In the genomic region with DNA sequence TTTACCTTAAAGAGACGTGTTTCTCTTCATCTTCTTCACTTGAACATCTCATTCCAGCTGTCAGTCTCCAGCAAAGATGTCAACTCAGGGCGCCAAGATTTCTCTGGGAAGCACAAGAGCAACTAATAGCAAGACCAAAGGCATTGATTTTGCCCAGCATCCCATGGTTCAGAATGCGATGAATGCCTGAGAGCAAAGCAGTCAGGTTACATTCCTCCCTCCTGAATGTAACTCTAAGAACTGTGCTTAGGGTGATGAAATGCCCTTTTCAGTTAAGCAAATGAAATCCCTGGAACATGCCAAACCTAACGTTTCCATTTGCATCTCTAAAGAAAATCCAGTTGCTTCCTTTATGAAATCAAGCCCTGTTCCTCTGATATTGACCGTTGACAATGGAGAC, we compare ENCODE assay signal across 22 cellular contexts.
DNase-seq lines count a peak whose midpoint lies in the region; ATAC-seq and TF ChIP-seq lines count a peak whose summit lies in the region.
"Had no signal": no experiment of that assay in that cellular context is flagged by ENCODE, and none has a peak within 500 bp of the region (broad histone marks: within the 10 kb centered on the region; RNA-seq: fewer than 3 reads in every experiment).

No MANE protein-coding gene starts in this region.

- H3K36me3 ChIP-seq in mammary epithelial cell (ENCODE audit: insufficient read depth, low read length) (no peaks in the 10 kb centered on the region), gastroesophageal sphincter (no peaks in the 10 kb centered on the region), lower lobe of right lung (no peaks in the 10 kb centered on the region), upper lobe of right lung (no peaks in the 10 kb centered on the region)
- H3K36me3 ChIP-seq: BLaER1, HAP-1 had no signal

- H3K4me1 ChIP-seq in mammary epithelial cell (ENCODE audit: insufficient read depth, low read length), result no peaks in the 10 kb centered on the region
- H3K4me1 ChIP-seq in gastroesophageal sphincter, result peaks cover 4 to 69% (median 8%) of the 10 kb centered on the region in 3 donors
- peaks cover 14% of the 10 kb centered on the region for H3K4me1 ChIP-seq in lower lobe of right lung
- peaks cover under 1% of the 10 kb centered on the region for H3K4me1 ChIP-seq in upper lobe of right lung
- H3K4me1 ChIP-seq: HAP-1 had no signal

- peaks cover 10% of the 10 kb centered on the region for H3K9me3 Mint-ChIP-seq in MCF 10A (ENCODE audit: unreplicated experiment)
- H3K9me3 Mint-ChIP-seq: CD8-positive, alpha-beta T cell had no signal

- intact Hi-C loops in mammary epithelial cell (cut with micrococcal nuclease) (no loop called here), MCF 10A (cut with micrococcal nuclease) (no loop called here), lower lobe of right lung (cut with DNase I) (no loop called here), upper lobe of right lung (cut with DNase I) (no loop called here)

- H3K4me3 ChIP-seq in mammary epithelial cell (replicated peaks in 1 of 3; ENCODE audit: insufficient read depth in 1 of 3, low read depth in 2 of 3, low read length in 3 of 3), result no peak overlapping the region
- no peak overlapping the region for H3K4me3 ChIP-seq in gastroesophageal sphincter
- no peak overlapping the region for H3K4me3 ChIP-seq in lower lobe of right lung
- no peak overlapping the region for H3K4me3 ChIP-seq in upper lobe of right lung
- H3K4me3 ChIP-seq: BLaER1, GM12878, HAP-1, K562, SK-N-MC had no signal

- H3K9me3 ChIP-seq in mammary epithelial cell (replicated peaks; ENCODE audit: insufficient read depth, low read length) (no peaks in the 10 kb centered on the region), gastroesophageal sphincter (no peaks in the 10 kb centered on the region), lower lobe of right lung (no peaks in the 10 kb centered on the region), upper lobe of right lung (no peaks in the 10 kb centered on the region)
- H3K9me3 ChIP-seq: BLaER1, HAP-1 had no signal

- peak; percentile 49 for DNase-seq in mammary epithelial cell
- DNase-seq in MCF 10A (ENCODE audit: unreplicated experiment), result no peak
- no peak for DNase-seq in lower lobe of right lung
- no peak for DNase-seq in upper lobe of right lung
- no peak for DNase-seq in NCI-H446 treated with DMSO at 0.1 percent for 48 hours (lab: John Stamatoyannopoulos, UW)
- no peak for DNase-seq in T1000 (lab: John Stamatoyannopoulos, UW)
- DNase-seq: CD8-positive, alpha-beta T cell; DND-41; GDM1; NCI-H1417 treated with DMSO at 0.1 percent for 48 hours; NCI-H2029; NCI-H510A; NCI-H774 had no signal

- no peaks in the 10 kb centered on the region for H3K79me2 ChIP-seq in mammary epithelial cell (ENCODE audit: insufficient read depth, low read length)

- no peak for TF ChIP-seq POLR2A in gastroesophageal sphincter (IDR thresholded peaks at IDR 0.05)

- no peak overlapping the region for H3K4me3 Mint-ChIP-seq in MCF 10A (ENCODE audit: unreplicated experiment)
- H3K4me3 Mint-ChIP-seq: CD8-positive, alpha-beta T cell had no signal

- H3K9ac ChIP-seq in mammary epithelial cell (ENCODE audit: insufficient read depth, low read length), result no peak overlapping the region
- H3K9ac ChIP-seq: BLaER1 had no signal

- no peak overlapping the region for H3K4me2 ChIP-seq in mammary epithelial cell (ENCODE audit: insufficient read depth, low read depth, low read length)
- H3K4me2 ChIP-seq: BLaER1 had no signal

- POLR2A ChIA-PET in MCF 10A (lab: Yijun Ruan, JAX), result no interaction called here

- no peak for TF ChIP-seq CTCF in mammary epithelial cell (conservative IDR thresholded peaks at IDR 0.05 in 1 of 2, IDR thresholded peaks at IDR 0.05 in 1 of 2; ENCODE audit: extremely low read depth in 1 of 2, insufficient read depth in 1 of 2, low read depth in 1 of 2, low read length in 2 of 2)
- no peak for TF ChIP-seq CTCF in MCF 10A (IDR thresholded peaks at IDR 0.05; ENCODE audit: unreplicated experiment)
- TF ChIP-seq CTCF in gastroesophageal sphincter (IDR thresholded peaks at IDR 0.05), result no peak
- TF ChIP-seq CTCF in lower lobe of right lung (IDR thresholded peaks at IDR 0.05), result no peak
- TF ChIP-seq CTCF in upper lobe of right lung (IDR thresholded peaks at IDR 0.05), result no peak

- H2AFZ ChIP-seq in mammary epithelial cell (ENCODE audit: low read depth, low read length), result no peak overlapping the region

- BruUV-seq in mammary epithelial cell (replicated peaks; lab: Mats Ljungman, UMichigan) (no TSS peak), MCF 10A (replicated peaks; lab: Mats Ljungman, UMichigan) (no TSS peak)

- ATAC-seq in gastroesophageal sphincter (no peak), lower lobe of right lung (peak; percentile 82 to 85), upper lobe of right lung (peak; percentile 82), HG03159 (IDR thresholded peaks at IDR 0.05; ENCODE audit: unreplicated experiment) (no peak)
- ATAC-seq: CD8-positive, alpha-beta T cell; GM12878; K562; Panc1; Right ventricle myocardium inferior had no signal

- TF ChIP-seq EP300 in gastroesophageal sphincter (IDR thresholded peaks at IDR 0.05), result no peak

- dilution Hi-C loops in mammary epithelial cell (cut with HindIII; ENCODE audit: low sequenced_read_pairs), result no loop called here

- H3K27me3 ChIP-seq in mammary epithelial cell (ENCODE audit: insufficient read depth, low read length) (no peaks in the 10 kb centered on the region), gastroesophageal sphincter (no peaks in the 10 kb centered on the region), lower lobe of right lung (ENCODE audit: low read depth) (no peaks in the 10 kb centered on the region), upper lobe of right lung (no peaks in the 10 kb centered on the region)
- H3K27me3 ChIP-seq: BLaER1 had no signal

- in situ Hi-C loops in mammary epithelial cell (cut with MboI; ENCODE audit: low sequenced_read_pairs in 2 of 2), result no loop called here

- no peaks in the 10 kb centered on the region for H4K20me1 ChIP-seq in mammary epithelial cell (ENCODE audit: insufficient read depth, low read length)
- H4K20me1 ChIP-seq: BLaER1 had no signal

- no peaks in the 10 kb centered on the region for H3K27me3 Mint-ChIP-seq in MCF 10A (ENCODE audit: insufficient read depth, unreplicated experiment)

- CTCF ChIA-PET in mammary epithelial cell (lab: Charles Lee; ENCODE audit: low non-redundant PET) (no interaction called here), MCF 10A (lab: Yijun Ruan, JAX) (interaction anchor here (0.6 to 1.2 kb wide), 3 partner anchors 15 to 403 kb away, joined by 3 to 4 read pairs (median 3); no protein-coding TSS in a partner anchor)

- H3K27ac Mint-ChIP-seq in MCF 10A (ENCODE audit: low read depth, unreplicated experiment), result no peak overlapping the region
- H3K27ac Mint-ChIP-seq: CD8-positive, alpha-beta T cell had no signal

- WGBS in mammary epithelial cell (ENCODE audit: low coverage, missing lambda C conversion rate), result 17% methylated on average over 5 of the region's 5 CpGs
- WGBS in gastroesophageal sphincter (ENCODE audit: low coverage in 1 of 2), 2 donors, result 57 to 65% methylated on average over 4 of the region's 5 CpGs

- H3K36me3 Mint-ChIP-seq in MCF 10A (ENCODE audit: insufficient read depth, unreplicated experiment), result no peaks in the 10 kb centered on the region
- H3K36me3 Mint-ChIP-seq: CD8-positive, alpha-beta T cell had no signal

- H3K27ac ChIP-seq in mammary epithelial cell (ENCODE audit: insufficient read depth, low read depth, low read length), result no peak overlapping the region
- H3K27ac ChIP-seq in gastroesophageal sphincter, result peak overlapping the region in 3 of 4 donors; percentile 25 to 69 (median 61)
- no peak overlapping the region for H3K27ac ChIP-seq in lower lobe of right lung
- no peak overlapping the region for H3K27ac ChIP-seq in upper lobe of right lung
- H3K27ac ChIP-seq: BLaER1, SK-N-MC had no signal

- peaks cover 6% of the 10 kb centered on the region for H3K4me1 Mint-ChIP-seq in MCF 10A (ENCODE audit: insufficient read depth, unreplicated experiment)

Comparison
In these comparisons a context has a peak if more than half of its experiments do, and no peak if none do; other contexts are left out.
1. H3K27ac ChIP-seq: peak in gastroesophageal sphincter (3 of 4); none in mammary epithelial cell (single experiment), lower lobe of right lung (single experiment) and upper lobe of right lung (single experiment).
2. ATAC-seq: peak in lower lobe of right lung (2 of 2) and upper lobe of right lung (single experiment); none in gastroesophageal sphincter (single experiment) and HG03159 (single experiment).